Comparison of ENCODE assay signal across 11 cellular contexts in the genomic region with DNA sequence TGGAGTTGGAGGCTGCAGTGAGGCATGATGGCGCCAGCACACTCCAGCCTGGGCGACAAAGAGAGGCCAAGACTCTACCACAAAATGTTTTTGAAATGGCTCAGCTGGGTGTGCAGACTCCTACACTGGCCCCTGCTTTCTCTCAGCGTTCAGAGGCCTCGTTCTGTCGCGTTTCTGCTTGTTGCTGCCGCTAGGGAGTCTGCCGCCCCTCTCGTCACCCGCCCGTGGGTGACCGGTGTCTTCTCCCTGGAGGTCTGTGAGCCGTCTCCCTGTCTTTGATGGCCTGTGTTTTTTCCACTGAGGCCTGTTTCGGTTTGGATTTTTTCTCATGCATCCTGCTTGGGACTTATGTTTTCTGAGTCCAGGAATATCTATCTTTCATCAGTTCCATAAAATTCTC. TPM values are rescaled to one million over a fixed set of nuclear protein-coding genes. Genes with fewer than 3 reads are reported as not detected.
"Had no signal": no experiment of that assay in that cellular context is flagged by ENCODE, and none has a peak within 500 bp of the region (broad histone marks: within the 10 kb centered on the region; RNA-seq: fewer than 3 reads in every experiment).

No MANE protein-coding gene starts in this region.

- ATAC-seq: GM23338, HCT116 had no signal

- H3K27ac Mint-ChIP-seq: GM23338, HFFc6 had no signal

- DNase-seq: GM23248, GOT3, H9, HCEC 1CT, HFFc6 had no signal

- H3K9me3 Mint-ChIP-seq: GM23338, H9, HFFc6 had no signal

- H3K27ac ChIP-seq: GM23248 had no signal

- H3K4me2 ChIP-seq: GM23338 had no signal

- H3K36me3 ChIP-seq: HAP-1 had no signal

- H3K4me3 Mint-ChIP-seq: GM23338, H9, HFFc6 had no signal

- H2AFZ ChIP-seq: GM23248, GM23338 had no signal

- H3K4me1 Mint-ChIP-seq: GM23338, H9 had no signal

- H3K4me1 ChIP-seq: HAP-1 had no signal

- H3K4me3 ChIP-seq: GM23248, GM23338, HAP-1 had no signal

- FAIRE-seq: H1, H54 had no signal

- H3K9ac ChIP-seq: GM23248 had no signal

- H3K9me3 ChIP-seq: HAP-1 had no signal

RNA-seq across cellular contexts. Expression of a gene that starts 23.6 kb away (rescaled TPM):
- total RNA-seq: GM23248, GM23338, H1, H4, H9, HFFc6 had no signal
- polyA plus RNA-seq: GM23248, GM23338, H1 had no signal
